Comparison of ENCODE assay signal across 13 cellular contexts in genomic region chr11:9738126-9738525, GRCh38.
DNase-seq lines count a peak whose midpoint lies in the region; ATAC-seq and TF ChIP-seq lines count a peak whose summit lies in the region.
"Had no signal": no experiment of that assay in that cellular context is flagged by ENCODE, and none has a peak within 500 bp of the region (broad histone marks: within the 10 kb centered on the region; RNA-seq: fewer than 3 reads in every experiment).

No MANE protein-coding gene starts in this region.

- H3K27ac Mint-ChIP-seq in stimulated activated naive CD8-positive, alpha-beta T cell treated with anti-CD3 and anti-CD28 coated beads, Interleukin-15, Interleukin-2, amounts not matched to agents 100 ng/mL and 50 ng/mL, for 24 hours, result peak overlapping the region; percentile 16
- H3K27ac Mint-ChIP-seq in stimulated activated naive CD8-positive, alpha-beta T cell treated with anti-CD3 and anti-CD28 coated beads, Interleukin-15, amount 100 ng/mL, for 72 hours, result peak overlapping the region in 1 of 2 donors; percentile 66
- H3K27ac Mint-ChIP-seq: activated T-cell treated with anti-CD3 and anti-CD28 coated beads, Interleukin-2, amount 50 U/mL, for 24 hours had no signal

- ATAC-seq in stimulated activated naive CD8-positive, alpha-beta T cell treated with anti-CD3 and anti-CD28 coated beads, Interleukin-15, amount 100 ng/mL, for 72 hours, result no peak
- no peak for ATAC-seq in GM18861 (IDR thresholded peaks at IDR 0.05; ENCODE audit: unreplicated experiment)
- ATAC-seq: foreskin keratinocyte had no signal

- peaks cover 13% of the 10 kb centered on the region for H3K9me3 Mint-ChIP-seq in stimulated activated naive CD8-positive, alpha-beta T cell treated with anti-CD3 and anti-CD28 coated beads, Interleukin-15, Interleukin-2, amounts not matched to agents 100 ng/mL and 50 ng/mL, for 24 hours
- H3K9me3 Mint-ChIP-seq in stimulated activated naive CD8-positive, alpha-beta T cell treated with anti-CD3 and anti-CD28 coated beads, Interleukin-15, amount 100 ng/mL, for 72 hours, result peaks cover 17 to 18% of the 10 kb centered on the region in 2 donors

- no peak overlapping the region for H3K4me3 ChIP-seq in choroid plexus epithelial cell (ENCODE audit: low read depth, low read length)

- H3K36me3 Mint-ChIP-seq in stimulated activated naive CD8-positive, alpha-beta T cell treated with anti-CD3 and anti-CD28 coated beads, Interleukin-15, Interleukin-2, amounts not matched to agents 100 ng/mL and 50 ng/mL, for 24 hours (ENCODE audit: low read depth), result peaks cover 38% of the 10 kb centered on the region

- H3K4me3 Mint-ChIP-seq in stimulated activated naive CD8-positive, alpha-beta T cell treated with anti-CD3 and anti-CD28 coated beads, Interleukin-15, Interleukin-2, amounts not matched to agents 100 ng/mL and 50 ng/mL, for 24 hours, result no peak overlapping the region
- no peak overlapping the region for H3K4me3 Mint-ChIP-seq in stimulated activated naive CD8-positive, alpha-beta T cell treated with anti-CD3 and anti-CD28 coated beads, Interleukin-15, amount 100 ng/mL, for 72 hours
- H3K4me3 Mint-ChIP-seq: activated T-cell treated with anti-CD3 and anti-CD28 coated beads, Interleukin-2, amount 50 U/mL, for 24 hours; neural crest cell had no signal

- peaks cover 8% of the 10 kb centered on the region for H3K4me1 Mint-ChIP-seq in stimulated activated naive CD8-positive, alpha-beta T cell treated with anti-CD3 and anti-CD28 coated beads, Interleukin-15, Interleukin-2, amounts not matched to agents 100 ng/mL and 50 ng/mL, for 24 hours (ENCODE audit: low read depth)
- no peaks in the 10 kb centered on the region for H3K4me1 Mint-ChIP-seq in stimulated activated naive CD8-positive, alpha-beta T cell treated with anti-CD3 and anti-CD28 coated beads, Interleukin-15, amount 100 ng/mL, for 72 hours

- H3K27me3 Mint-ChIP-seq in stimulated activated naive CD8-positive, alpha-beta T cell treated with anti-CD3 and anti-CD28 coated beads, Interleukin-15, Interleukin-2, amounts not matched to agents 100 ng/mL and 50 ng/mL, for 24 hours, result no peaks in the 10 kb centered on the region
- no peaks in the 10 kb centered on the region for H3K27me3 Mint-ChIP-seq in stimulated activated naive CD8-positive, alpha-beta T cell treated with anti-CD3 and anti-CD28 coated beads, Interleukin-15, amount 100 ng/mL, for 72 hours
- H3K27me3 Mint-ChIP-seq: activated T-cell treated with anti-CD3 and anti-CD28 coated beads, Interleukin-2, amount 50 U/mL, for 24 hours had no signal

- no peak for DNase-seq in stimulated activated naive CD8-positive, alpha-beta T cell treated with anti-CD3 and anti-CD28 coated beads, Interleukin-15, amount 100 ng/mL, for 72 hours
- peak; percentile 42 for DNase-seq in choroid plexus epithelial cell (ENCODE audit: low read depth)
- DNase-seq in midbrain (lab: John Stamatoyannopoulos, UW), result peak; percentile 35
- no peak for DNase-seq in GM20000 (ENCODE audit: low spot score)
- no peak for DNase-seq in kidney glomerular epithelial cell (lab: John Stamatoyannopoulos, UW)
- no peak for DNase-seq in COR-L47 (lab: John Stamatoyannopoulos, UW)
- DNase-seq: activated T-cell treated with anti-CD3 and anti-CD28 coated beads, Interleukin-2, amount 50 U/mL, for 24 hours; foreskin keratinocyte; NCI-H146; NCI-H82 had no signal

- no peak for TF ChIP-seq CTCF in choroid plexus epithelial cell (conservative IDR thresholded peaks at IDR 0.05; ENCODE audit: low read depth, low read length)
- TF ChIP-seq CTCF in GM20000 (IDR thresholded peaks at IDR 0.05; ENCODE audit: extremely low read depth, missing control alignments), result no peak

Comparison
In these comparisons a context has a peak if more than half of its experiments do, and no peak if none do; other contexts are left out.
1. DNase-seq: peak in choroid plexus epithelial cell (single experiment) and midbrain (single experiment); none in stimulated activated naive CD8-positive, alpha-beta T cell treated with anti-CD3 and anti-CD28 coated beads, Interleukin-15, amount 100 ng/mL, for 72 hours (0 of 2), GM20000 (single experiment), kidney glomerular epithelial cell (single experiment) and COR-L47 (single experiment).